ENCODE assay signal across 34 cellular contexts in the genomic region with DNA sequence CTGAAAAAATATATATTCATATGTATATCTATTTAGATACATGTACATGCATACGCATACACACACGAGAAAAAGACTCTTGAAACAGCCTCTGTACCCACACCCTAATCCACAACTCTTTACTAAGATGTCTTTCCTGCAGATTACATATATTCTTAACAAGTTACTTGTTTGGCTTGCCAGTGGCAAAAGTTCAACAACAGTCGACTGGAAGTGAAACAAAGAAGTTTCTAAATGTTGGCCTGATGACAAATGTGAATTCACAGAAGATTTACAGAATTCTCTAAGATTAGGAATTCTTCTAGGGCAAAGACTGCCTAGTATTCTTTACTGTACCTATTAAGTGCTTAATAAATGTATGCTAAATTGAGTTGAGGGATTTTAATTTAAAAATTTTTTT.
"Had no signal": no experiment of that assay in that cellular context is flagged by ENCODE, and none has a peak within 500 bp of the region (broad histone marks: within the 10 kb centered on the region; RNA-seq: fewer than 3 reads in every experiment).

No MANE protein-coding gene starts in this region.

- H3K79me2 ChIP-seq: hepatocyte had no signal

- H2AFZ ChIP-seq: hepatocyte had no signal

- FAIRE-seq: astrocyte, bronchial epithelial cell, colon, TTC549 had no signal

- DNase-seq: activated CD4-positive, alpha-beta T cell treated with anti-CD3 and anti-CD28 coated beads for 1 hour; activated CD4-positive, alpha-beta T cell treated with anti-CD3 and anti-CD28 coated beads for 4 hours; activated CD4-positive, alpha-beta T cell treated with anti-CD3 and anti-CD28 coated beads, Interleukin-2, amount 50 U/mL, for 1 hour; activated CD4-positive, alpha-beta T cell treated with anti-CD3 and anti-CD28 coated beads, Interleukin-2, amount 50 U/mL, for 48 hours; activated CD8-positive, alpha-beta memory T cell treated with anti-CD3 and anti-CD28 coated beads for 24 hours; activated CD8-positive, alpha-beta T cell treated with anti-CD3 and anti-CD28 coated beads for 36 hours; activated effector memory CD4-positive, alpha-beta T cell treated with Interleukin-2 at 50 U/mL for 16 hours; activated gamma-delta T cell treated with Interleukin-2 at 50 U/mL for 16 hours; activated naive CD4-positive, alpha-beta T cell treated with anti-CD3 and anti-CD28 coated beads, Interleukin-2, amount 50 U/mL, for 16 hours; activated naive CD4-positive, alpha-beta T cell treated with Interleukin-2 at 50 U/mL for 16 hours; activated T-cell treated with anti-CD3 and anti-CD28 coated beads, Interleukin-2, amount 50 U/mL, for 4 hours; amniotic stem cell; anterior cingulate cortex; brain microvascular endothelial cell; cortex of kidney; dermis blood vessel endothelial cell; effector CD4-positive, alpha-beta T cell; effector memory CD8-positive, alpha-beta T cell; esophagus squamous epithelium; foreskin melanocyte; heart right ventricle; T-helper 2 cell had no signal

- H3K9me3 Mint-ChIP-seq: activated CD8-positive, alpha-beta T cell treated with anti-CD3 and anti-CD28 coated beads for 36 hours; activated T-cell treated with anti-CD3 and anti-CD28 coated beads, Interleukin-2, amount 50 U/mL, for 4 hours; activated T-helper 17 cell treated with anti-CD3 and anti-CD28 coated beads, Interleukin-2, amount 50 U/mL, for 72 hours; central memory CD8-positive, alpha-beta T cell; effector memory CD8-positive, alpha-beta T cell; WTC11 had no signal

- H3K36me3 ChIP-seq: brain microvascular endothelial cell had no signal

- H3K27ac Mint-ChIP-seq: activated CD8-positive, alpha-beta T cell treated with anti-CD3 and anti-CD28 coated beads for 36 hours; activated naive CD8-positive, alpha-beta T cell; activated T-helper 17 cell treated with anti-CD3 and anti-CD28 coated beads, Interleukin-2, amount 50 U/mL, for 72 hours; effector memory CD8-positive, alpha-beta T cell; WTC11 had no signal

- H3K4me1 Mint-ChIP-seq: activated T-helper 17 cell treated with anti-CD3 and anti-CD28 coated beads, Interleukin-2, amount 50 U/mL, for 72 hours; central memory CD8-positive, alpha-beta T cell; WTC11 had no signal

- H3K4me1 ChIP-seq: gastroesophageal sphincter, heart right ventricle had no signal

- ATAC-seq: activated CD8-positive, alpha-beta T cell treated with anti-CD3 and anti-CD28 coated beads for 36 hours; activated T-cell treated with anti-CD3 and anti-CD28 coated beads, Interleukin-2, amount 50 U/mL, for 4 hours; activated T-helper 17 cell treated with anti-CD3 and anti-CD28 coated beads, Interleukin-2, amount 50 U/mL, for 72 hours; effector memory CD8-positive, alpha-beta T cell; gastroesophageal sphincter; heart right ventricle; WTC11 had no signal

- H3K27ac ChIP-seq: brain microvascular endothelial cell, epithelial cell of prostate, esophagus squamous epithelium, gastroesophageal sphincter, heart right ventricle, hepatocyte, VCaP had no signal

- H3K4me3 ChIP-seq: esophagus squamous epithelium, gastroesophageal sphincter, heart right ventricle, hepatocyte had no signal

- H3K4me3 Mint-ChIP-seq: activated CD8-positive, alpha-beta T cell treated with anti-CD3 and anti-CD28 coated beads for 36 hours; activated naive CD8-positive, alpha-beta T cell; activated T-cell treated with anti-CD3 and anti-CD28 coated beads, Interleukin-2, amount 50 U/mL, for 4 hours; activated T-helper 17 cell treated with anti-CD3 and anti-CD28 coated beads, Interleukin-2, amount 50 U/mL, for 72 hours; central memory CD8-positive, alpha-beta T cell; effector memory CD8-positive, alpha-beta T cell; WTC11 had no signal

- H3K36me3 Mint-ChIP-seq: WTC11 had no signal

- H3K27me3 Mint-ChIP-seq: activated CD8-positive, alpha-beta T cell treated with anti-CD3 and anti-CD28 coated beads for 36 hours; activated naive CD8-positive, alpha-beta T cell; activated T-helper 17 cell treated with anti-CD3 and anti-CD28 coated beads, Interleukin-2, amount 50 U/mL, for 72 hours; central memory CD8-positive, alpha-beta T cell; effector memory CD8-positive, alpha-beta T cell had no signal

- H3K9me3 ChIP-seq: esophagus squamous epithelium, gastroesophageal sphincter, heart right ventricle had no signal

- H3K27me3 ChIP-seq: brain microvascular endothelial cell, esophagus squamous epithelium, gastroesophageal sphincter, heart right ventricle, hepatocyte had no signal

- H3K4me2 ChIP-seq: hepatocyte had no signal
